In genomic region chr2:206981739-206982336, GRCh38 we compare ENCODE assay signal across 9 cellular contexts. TPM values are rescaled to one million over a fixed set of nuclear protein-coding genes. Genes with fewer than 3 reads are reported as not detected.
DNase-seq lines count a peak whose midpoint lies in the region; ATAC-seq, FAIRE-seq and TF ChIP-seq lines count a peak whose summit lies in the region.
"Had no signal": no experiment of that assay in that cellular context is flagged by ENCODE, and none has a peak within 500 bp of the region (broad histone marks: within the 10 kb centered on the region; RNA-seq: fewer than 3 reads in every experiment).

No MANE protein-coding gene starts in this region.

- H3K9me3 ChIP-seq in AG04450 (ENCODE audit: control insufficient read depth, insufficient read depth, low read length) (no peaks in the 10 kb centered on the region), H1 (ENCODE audit: insufficient read depth in 2 of 2, low read depth in 1 of 2, low read length in 1 of 2) (no peaks in the 10 kb centered on the region)

- H2BK15ac ChIP-seq in H1 (ENCODE audit: low read length) = no peak overlapping the region

- WGBS in H1 (ENCODE audit: extremely low coverage in 1 of 2, insufficient coverage in 1 of 2, insufficient read length in 1 of 2, insufficient replicate concordance in 2 of 2, low coverage in 1 of 2, low lambda C conversion rate in 2 of 2, missing lambda C conversion rate in 1 of 2), 2 experiments = 46% methylated on average over 8 of the region's 8 CpGs; no CpG with 5 or more reads in 1 of the 2 experiments

- peak overlapping the region; percentile 4; the same call in 1 of the 2 replicates for H2BK5ac ChIP-seq in H1 (ENCODE audit: low read depth, low read length)

- no peaks in the 10 kb centered on the region for H4K20me1 ChIP-seq in H1 (replicated peaks in 1 of 2; ENCODE audit: control insufficient read depth in 1 of 2, insufficient read depth in 2 of 2, low read length in 2 of 2)

- TF ChIP-seq EP300 in H1 (IDR thresholded peaks at IDR 0.05; ENCODE audit: borderline replicate concordance in 1 of 2, low read depth in 2 of 2, low read length in 2 of 2) = no peak

- 0 out of 2 replicates have a peak overlapping the region, but pooled peaks have one; percentile 31 for H2BK12ac ChIP-seq in H1 (ENCODE audit: low read depth, low read length)

- no peak overlapping the region for H4K8ac ChIP-seq in H1 (ENCODE audit: extremely low read depth, insufficient read depth, low read length)

- no peak overlapping the region for H3K9ac ChIP-seq in H1 (replicated peaks in 1 of 4; ENCODE audit: extremely low read depth in 1 of 4, low read depth in 3 of 4, low read length in 3 of 4)

- H3K4me2 ChIP-seq in H1 (ENCODE audit: insufficient read depth in 1 of 2, low read depth in 2 of 2, low read length in 2 of 2) = no peak overlapping the region

- no peak overlapping the region for H4K5ac ChIP-seq in H1 (ENCODE audit: insufficient read length, low read depth, low read length)

- H4K91ac ChIP-seq in H1 (replicated peaks; ENCODE audit: insufficient read length, low read length) = no peak overlapping the region

- H3K27me3 ChIP-seq in AG04450 (ENCODE audit: control insufficient read depth, insufficient read depth, low read length) = no peaks in the 10 kb centered on the region
- no peaks in the 10 kb centered on the region for H3K27me3 ChIP-seq in H1 (replicated peaks in 1 of 4; ENCODE audit: control insufficient read depth in 3 of 4, extremely low read depth in 1 of 4, insufficient read depth in 3 of 4, low read length in 3 of 4)

- H2BK20ac ChIP-seq in H1 (ENCODE audit: low read length) = peak overlapping the region; percentile 83; the same call in 1 of the 2 replicates

- H3K14ac ChIP-seq in H1 (ENCODE audit: insufficient read length) = no peak overlapping the region

- peaks cover 0 to 13% (median 12%) of the 10 kb centered on the region in 4 experiments; a peak in 5 of 7 replicates for H3K4me1 ChIP-seq in H1 (replicated peaks in 1 of 4; ENCODE audit: control insufficient read depth in 3 of 4, insufficient read depth in 4 of 4, low read length in 3 of 4)

- peak; percentile 95 for TF ChIP-seq CTCF in AG04450 (IDR thresholded peaks at IDR 0.05; ENCODE audit: low read depth, low read length)
- TF ChIP-seq CTCF in H1 (IDR thresholded peaks at IDR 0.05; ENCODE audit: control extremely low read depth in 1 of 3, insufficient read depth in 1 of 3, low read depth in 1 of 3, low read length in 3 of 3) = peak; percentile 77 to 93 (median 86)

- no peak for TF ChIP-seq POLR2A in H1 (IDR thresholded peaks at IDR 0.05; ENCODE audit: control extremely low read depth in 1 of 2, low read depth in 2 of 2, low read length in 2 of 2)

- peak; percentile 98 for TF ChIP-seq RAD21 in H1 (IDR thresholded peaks at IDR 0.05 in 1 of 2, conservative IDR thresholded peaks at IDR 0.05 in 1 of 2; ENCODE audit: low read depth in 2 of 2, low read length in 2 of 2)

- no peaks in the 10 kb centered on the region for H3K36me3 ChIP-seq in H1 (ENCODE audit: control insufficient read depth in 2 of 4, insufficient read depth in 4 of 4, low read length in 3 of 4)

- H2AFZ ChIP-seq in H1 (ENCODE audit: low read length) = peak overlapping the region; percentile 79; the same call in 1 of the 2 replicates

- no peak overlapping the region for H3K27ac ChIP-seq in AG04450 (ENCODE audit: low read depth, low read length)
- H3K27ac ChIP-seq in H1 (ENCODE audit: low read depth, low read length) = no peak overlapping the region

- H3K56ac ChIP-seq in H1 (replicated peaks; ENCODE audit: insufficient read length, low read depth, low read length) = no peak overlapping the region

- ATAC-seq in HG03196 (IDR thresholded peaks at IDR 0.05; ENCODE audit: unreplicated experiment) = no peak

- no peak overlapping the region for H3K23ac ChIP-seq in H1 (ENCODE audit: insufficient read length)

- CTCF ChIA-PET in AG04450 (lab: Charles Lee) = interaction anchor here (0.6 to 7.1 kb wide), 27 partner anchors 8 to 548 kb away, joined by 3 to 121 read pairs (median 4); partner anchors contain the start of genes CREB1 and KLF7
- CTCF ChIA-PET in H1 (lab: Charles Lee; ENCODE audit: partially characterized antibody) = interaction anchor here (0.6 to 7.1 kb wide), 27 partner anchors 9 to 521 kb away, joined by 3 to 56 read pairs (median 4); no protein-coding TSS in a partner anchor

- H3K79me2 ChIP-seq in H1 (ENCODE audit: control insufficient read depth in 1 of 2, insufficient read depth in 2 of 2, low read length in 2 of 2) = no peaks in the 10 kb centered on the region

- no peak overlapping the region for H2BK120ac ChIP-seq in H1 (replicated peaks; ENCODE audit: low read depth, low read length)

- no peaks in the 10 kb centered on the region for H3K23me2 ChIP-seq in H1 (ENCODE audit: low read depth, low read length)

- H2AK5ac ChIP-seq in H1 (ENCODE audit: low read depth, low read length) = no peak overlapping the region

- POLR2A ChIA-PET in AG04450 (lab: Yijun Ruan, JAX) (no interaction called here), H1 (lab: Charles Lee; ENCODE audit: partially characterized antibody) (no interaction called here)

- peak; percentile 47 for DNase-seq in AG04450 (ENCODE audit: low read depth, low spot score)
- DNase-seq in HCEC 1CT = peak; percentile 79
- DNase-seq in NCI-H526 (lab: John Stamatoyannopoulos, UW) = peak; percentile 16 to 80
- DNase-seq in activated CD8-positive, alpha-beta memory T cell treated with anti-CD3 and anti-CD28 coated beads for 24 hours = peak; percentile 70
- DNase-seq in H1 (ENCODE audit: low read depth in 1 of 2, low spot score in 2 of 2) = peak; percentile 56 to 78
- DNase-seq in lung microvascular endothelial cell (ENCODE audit: low read depth in 2 of 2) = peak; percentile 76 to 86
- DNase-seq in stimulated activated naive CD4-positive, alpha-beta T cell (lab: John Stamatoyannopoulos, UW) = peak; percentile 12 to 57 (median 32)

- FAIRE-seq in H1 (lab: Jason Lieb, UNC) = peak; percentile 82
- FAIRE-seq: GM18507 had no signal

- no peak overlapping the region for H3K4me3 ChIP-seq in AG04450 (ENCODE audit: low read depth, low read length)
- no peak overlapping the region for H3K4me3 ChIP-seq in H1 (ENCODE audit: extremely low read depth in 1 of 4, insufficient read depth in 2 of 4, low read depth in 3 of 4, low read length in 4 of 4)

- H3K4ac ChIP-seq in H1 (replicated peaks; ENCODE audit: insufficient read length, low read depth, low read length) = peak overlapping the region; percentile 10

- no peak overlapping the region for H3K18ac ChIP-seq in H1 (ENCODE audit: extremely low read depth, low read length)

- H3K79me1 ChIP-seq in H1 (ENCODE audit: low read depth, low read length) = no peaks in the 10 kb centered on the region

TF ChIP-seq in H1, 55 proteins besides CTCF, POLR2A, EP300 and RAD21:
- TF ChIP-seq CHD2 (IDR thresholded peaks at IDR 0.05; ENCODE audit: low read length) (no peak), BCL11A (IDR thresholded peaks at IDR 0.05; ENCODE audit: low read depth in 2 of 2, low read length in 2 of 2) (no peak), KDM5A (IDR thresholded peaks at IDR 0.05; ENCODE audit: low read length) (no peak), SAP30 (IDR thresholded peaks at IDR 0.05; ENCODE audit: insufficient read depth, insufficient replicate concordance, low read length) (no peak), E2F6 (IDR thresholded peaks at IDR 0.05) (no peak), POU5F1 (IDR thresholded peaks at IDR 0.05; ENCODE audit: low read depth, low read length) (no peak), CBX8 (IDR thresholded peaks at IDR 0.05; ENCODE audit: borderline replicate concordance, low read depth, low read length) (no peak), GTF2F1 (IDR thresholded peaks at IDR 0.05; ENCODE audit: borderline replicate concordance, low read depth, low read length) (no peak), MAFK (IDR thresholded peaks at IDR 0.05; ENCODE audit: low read depth, low read length) (no peak), NRF1 (IDR thresholded peaks at IDR 0.05; ENCODE audit: low read depth, low read length) (no peak), USF2 (IDR thresholded peaks at IDR 0.05; ENCODE audit: low read length) (no peak)

RNA-seq across cellular contexts. Expression of gene CPO, which starts 42.5 kb away (rescaled TPM):
- 0.12 TPM in 1 of 2 replicates, not detected in the other for polyA plus RNA-seq in AG04450 (2011; rRNA removed)
- 0.18 TPM in 1 of 2 replicates, not detected in the other for polyA minus RNA-seq in AG04450 (2011; rRNA and poly(A)+ RNA removed)
- 1.3 and 1.9 TPM in 2 replicates for total RNA-seq in H1 (2021; fragmentation: NEBNext Ultra II Directional; extraction: Animal tissue kit (Norgen Biotek cat#: 25700))
- 0.50 and 1.3 TPM in 2 replicates for polyA plus RNA-seq in H1 (2011; rRNA removed)
- 1.1 TPM for polyA plus RNA-seq in H1 (2011; cell fraction: cytosol; rRNA removed)
- 1.4 TPM for polyA plus RNA-seq in H1 (2011; cell fraction: nucleus; rRNA removed)
- polyA plus RNA-seq in H1 (2012, experiment 1 of 2) = 0.79 to 1.4 TPM (median 1.1 TPM) in 4 replicates
- 0.14 TPM for polyA plus RNA-seq in H1 (2012, experiment 2 of 2)
- polyA plus RNA-seq in H1 (2013, experiment 1 of 2) = 0.51 TPM
- 0.50 TPM for polyA plus RNA-seq in H1 (2013, experiment 2 of 2)
- 1.3 and 1.5 TPM in 2 replicates for polyA minus RNA-seq in H1 (2011; rRNA and poly(A)+ RNA removed)
- not detected for polyA minus RNA-seq in H1 (2011; cell fraction: cytosol; rRNA and poly(A)+ RNA removed)
- polyA minus RNA-seq in H1 (2011; cell fraction: nucleus; rRNA and poly(A)+ RNA removed) = 0.90 TPM
- total RNA-seq in lung microvascular endothelial cell = not detected in 2 replicates
